ENCODE assay signal across 18 cellular contexts in the genomic region with DNA sequence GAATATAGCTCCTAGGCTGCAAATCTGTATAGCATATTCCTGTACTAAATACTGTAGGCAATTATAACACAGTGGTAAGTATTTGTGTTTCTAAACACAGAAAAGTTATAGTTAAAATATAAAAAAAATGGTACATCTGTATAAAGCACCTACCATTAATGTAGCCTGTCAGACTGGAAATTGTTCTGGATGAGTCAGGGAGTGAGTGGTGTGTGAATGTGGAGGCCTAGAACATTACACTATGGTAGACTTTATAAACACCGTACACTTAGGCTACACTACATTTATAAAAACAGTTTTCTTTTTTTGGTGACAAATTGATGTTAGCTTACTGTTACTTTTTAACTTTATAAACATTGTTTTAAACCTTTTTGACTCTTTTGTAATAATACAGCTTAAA.
"Had no signal": no experiment of that assay in that cellular context is flagged by ENCODE, and none has a peak within 500 bp of the region (broad histone marks: within the 10 kb centered on the region; RNA-seq: fewer than 3 reads in every experiment).

No MANE protein-coding gene starts in this region.

- H3K27ac ChIP-seq: adrenal gland, body of pancreas, colonic mucosa, gastrocnemius medialis, heart right ventricle, neural progenitor cell, thoracic aorta had no signal

- H3K27me3 ChIP-seq: adrenal gland, body of pancreas, colonic mucosa, gastrocnemius medialis, heart right ventricle, neural progenitor cell had no signal

- H3K4me2 ChIP-seq: neural progenitor cell had no signal

- H3K9ac ChIP-seq: neural progenitor cell had no signal

- H3K4me1 ChIP-seq: adrenal gland, body of pancreas, colonic mucosa, gastrocnemius medialis, heart right ventricle, neural progenitor cell had no signal

- H2AFZ ChIP-seq: neural progenitor cell had no signal

- ATAC-seq: activated CD8-positive, alpha-beta T cell treated with anti-CD3 and anti-CD28 coated beads for 36 hours; body of pancreas; gastrocnemius medialis; heart right ventricle; sciatic nerve; WTC11 had no signal

- H3K4me3 ChIP-seq: adrenal gland, body of pancreas, colonic mucosa, gastrocnemius medialis, heart right ventricle, lung, neural progenitor cell, thoracic aorta had no signal

- H3K9me3 ChIP-seq: adrenal gland, body of pancreas, colonic mucosa, gastrocnemius medialis, heart right ventricle, thoracic aorta had no signal

- H3K36me3 ChIP-seq: adrenal gland, colonic mucosa, gastrocnemius medialis, heart right ventricle, neural progenitor cell, thoracic aorta had no signal

- DNase-seq: activated CD4-positive, alpha-beta T cell treated with anti-CD3 and anti-CD28 coated beads for 4 hours; activated CD8-positive, alpha-beta T cell treated with anti-CD3 and anti-CD28 coated beads for 36 hours; activated effector memory CD4-positive, alpha-beta T cell treated with anti-CD3 and anti-CD28 coated beads, Interleukin-2, amount 50 U/mL, for 16 hours; activated T-cell treated with anti-CD3 and anti-CD28 coated beads, Interleukin-2, amount 50 U/mL, for 48 hours; adrenal gland; body of pancreas; central memory CD4-positive, alpha-beta T cell; colonic mucosa; gastrocnemius medialis; heart right ventricle; stimulated activated CD4-positive, alpha-beta T cell treated with anti-CD3 and anti-CD28 coated beads, Interleukin-12 subunit alpha, Interleukin-12 subunit beta, amount 100 ng/mL, for 4 hours; stimulated activated CD4-positive, alpha-beta T cell treated with anti-CD3 and anti-CD28 coated beads, Interleukin-2, amount 100 ng/mL, for 24 hours; T-helper 2 cell had no signal
